In the genomic region with DNA sequence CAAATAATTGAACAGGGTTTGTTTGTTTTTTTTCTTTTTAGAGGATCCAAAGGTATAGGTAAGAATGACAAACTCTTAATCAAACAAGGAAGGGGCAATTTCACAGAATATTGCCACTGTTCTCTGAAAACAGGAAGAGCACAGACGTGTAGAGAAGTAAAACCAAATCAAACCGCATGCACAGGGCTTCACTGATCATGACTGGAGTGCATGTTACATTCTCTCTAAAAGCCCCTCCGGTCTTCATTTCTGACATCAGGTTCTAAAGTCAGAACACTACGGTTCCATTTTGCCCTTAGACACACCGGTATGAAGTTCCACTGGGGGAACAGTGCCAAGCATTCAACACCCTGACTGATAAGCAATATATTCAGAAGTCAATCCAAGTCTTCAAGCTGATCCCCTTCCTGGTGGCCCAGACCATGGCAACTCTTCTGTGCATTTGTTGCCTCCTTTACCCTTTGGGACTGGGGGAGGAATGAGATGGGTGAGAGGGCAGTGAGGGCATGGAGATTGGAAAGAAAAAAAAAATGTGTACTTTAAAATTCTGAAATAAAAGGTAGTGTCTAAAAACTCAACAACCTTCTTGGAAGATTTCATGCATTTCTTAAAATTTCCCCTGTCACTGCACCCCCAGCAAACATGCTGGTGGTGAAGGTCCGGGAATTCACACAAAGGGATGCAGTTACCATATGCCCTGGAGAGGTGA, we compare ENCODE assay signal across 8 cellular contexts. TPM values are rescaled to one million over a fixed set of nuclear protein-coding genes. Genes with fewer than 3 reads are reported as not detected.
A peak's percentile ranks its signal among the peaks of the same experiment; 100 is the strongest.
DNase-seq lines count a peak whose midpoint lies in the region; ATAC-seq and TF ChIP-seq lines count a peak whose summit lies in the region.

No MANE protein-coding gene starts in this region.

- peaks cover 24% of the 10 kb centered on the region for H3K27me3 Mint-ChIP-seq in activated naive CD8-positive, alpha-beta T cell treated with anti-CD3 and anti-CD28 coated beads, Interleukin-2, amount 10 ng/mL, durations not matched to agents 7 days and 5 days

- H3K9me3 Mint-ChIP-seq in activated naive CD8-positive, alpha-beta T cell treated with anti-CD3 and anti-CD28 coated beads, Interleukin-2, amount 10 ng/mL, durations not matched to agents 7 days and 5 days: no peaks in the 10 kb centered on the region

- peak overlapping the region; percentile 95 for H3K9ac ChIP-seq in ES-I3 (ENCODE audit: low read depth, low read length)

- peaks cover 39% of the 10 kb centered on the region for H3K36me3 Mint-ChIP-seq in activated naive CD8-positive, alpha-beta T cell treated with anti-CD3 and anti-CD28 coated beads, Interleukin-2, amount 10 ng/mL, durations not matched to agents 7 days and 5 days

- no peaks in the 10 kb centered on the region for H3K27me3 ChIP-seq in kidney epithelial cell (ENCODE audit: control insufficient read depth, insufficient read depth, low read length)

- H3K36me3 ChIP-seq in ES-I3 (ENCODE audit: insufficient read depth, low read length) (no peaks in the 10 kb centered on the region), kidney epithelial cell (ENCODE audit: control insufficient read depth, insufficient read depth, low read length) (no peaks in the 10 kb centered on the region)

- H3K4me1 ChIP-seq in ES-I3 (ENCODE audit: insufficient read depth, low read length): peaks cover 7% of the 10 kb centered on the region

- H3K9me3 ChIP-seq in ES-I3 (ENCODE audit: control insufficient read depth, insufficient read depth, low read length): peaks cover 4% of the 10 kb centered on the region; the same call in 1 of the 2 replicates

- peak overlapping the region; percentile 72 for H3K4me3 ChIP-seq in NB4 (ENCODE audit: low read depth, low read length)
- H3K4me3 ChIP-seq in kidney epithelial cell (ENCODE audit: low read depth, low read length): peak overlapping the region; percentile 79

- H3K27ac Mint-ChIP-seq in activated naive CD8-positive, alpha-beta T cell treated with anti-CD3 and anti-CD28 coated beads, Interleukin-2, amount 10 ng/mL, durations not matched to agents 7 days and 5 days: peak overlapping the region; percentile 97

- H3K27ac ChIP-seq in substantia nigra (ENCODE audit: low read depth, low read length, poor library complexity, severe bottlenecking): peak overlapping the region; percentile 80

- ATAC-seq in GM21526 (IDR thresholded peaks at IDR 0.05; ENCODE audit: low FRiP score, unreplicated experiment): peak; percentile 41
- peak; percentile 51 for ATAC-seq in activated naive CD8-positive, alpha-beta T cell treated with anti-CD3 and anti-CD28 coated beads, Interleukin-2, amount 10 ng/mL, durations not matched to agents 7 days and 5 days (ENCODE audit: low read depth)

- peak; percentile 33 for DNase-seq in NB4 (ENCODE audit: low read depth)
- peak; percentile 39 for DNase-seq in activated naive CD8-positive, alpha-beta T cell treated with anti-CD3 and anti-CD28 coated beads, Interleukin-2, amount 10 ng/mL, durations not matched to agents 7 days and 5 days
- no peak for DNase-seq in kidney epithelial cell (ENCODE audit: low read depth)
- peak in 5 of 49 donors; percentile 2 to 16 (median 14) for DNase-seq in substantia nigra (lab: John Stamatoyannopoulos, UW)
- no peak for DNase-seq in HuH-7.5 (ENCODE audit: low spot score)
- DNase-seq in islet precursor cell: no peak

- peak overlapping the region; percentile 85 for H3K4me3 Mint-ChIP-seq in activated naive CD8-positive, alpha-beta T cell treated with anti-CD3 and anti-CD28 coated beads, Interleukin-2, amount 10 ng/mL, durations not matched to agents 7 days and 5 days

- TF ChIP-seq POLR2A in NB4 (IDR thresholded peaks at IDR 0.05; ENCODE audit: extremely low read depth, insufficient read length): no peak

- peaks cover 43% of the 10 kb centered on the region for H3K4me1 Mint-ChIP-seq in activated naive CD8-positive, alpha-beta T cell treated with anti-CD3 and anti-CD28 coated beads, Interleukin-2, amount 10 ng/mL, durations not matched to agents 7 days and 5 days

- POLR2A ChIA-PET in activated naive CD8-positive, alpha-beta T cell treated with anti-CD3 and anti-CD28 coated beads, Interleukin-2, amount 10 ng/mL, durations not matched to agents 7 days and 5 days (lab: Charles Lee): interaction anchor here (0.7 to 2.7 kb wide), 7 partner anchors 12 to 452 kb away, joined by 3 to 8 read pairs (median 4); no protein-coding TSS in a partner anchor

- TF ChIP-seq CTCF in NB4 (IDR thresholded peaks at IDR 0.05; ENCODE audit: low read depth, low read length) (no peak), kidney epithelial cell (IDR thresholded peaks at IDR 0.05; ENCODE audit: insufficient read depth, low read length, poor library complexity, severe bottlenecking) (no peak)

RNA-seq across cellular contexts. Expression of a gene that starts 1.4 kb away (rescaled TPM):
- total RNA-seq in activated naive CD8-positive, alpha-beta T cell treated with anti-CD3 and anti-CD28 coated beads, Interleukin-2, amount 10 ng/mL, durations not matched to agents 7 days and 5 days: 10 to 100 TPM; 40.6 to 44.8 TPM
- 22.3 and 22.9 TPM in 2 replicates for total RNA-seq in kidney epithelial cell

Comparison
In these comparisons a context has a peak if more than half of its experiments do, and no peak if none do; other contexts are left out.
1. DNase-seq: peak in NB4 (single experiment) and activated naive CD8-positive, alpha-beta T cell treated with anti-CD3 and anti-CD28 coated beads, Interleukin-2, amount 10 ng/mL, durations not matched to agents 7 days and 5 days (single experiment); none in kidney epithelial cell (single experiment), HuH-7.5 (single experiment) and islet precursor cell (single experiment).